20 cellular contexts compared by ENCODE assay signal in the genomic region with DNA sequence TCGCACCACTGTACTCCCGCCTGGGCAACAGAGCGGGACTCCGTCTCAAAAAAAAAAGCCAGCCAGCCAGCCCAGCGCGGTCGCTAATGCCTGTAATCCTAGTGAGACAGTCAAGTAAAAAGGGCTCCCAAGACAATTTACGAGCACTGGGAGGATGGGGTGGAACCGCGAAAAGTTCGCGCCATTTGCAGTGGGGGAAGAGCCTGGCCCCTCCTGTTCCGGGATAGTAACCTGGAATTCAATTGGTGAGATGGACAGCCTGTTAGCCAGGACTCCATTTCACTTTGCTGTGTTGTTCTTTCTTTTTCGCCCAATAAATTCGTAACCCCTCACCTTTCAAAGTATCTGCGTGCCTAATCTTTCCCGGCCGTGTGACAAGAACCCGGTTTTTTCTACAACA. TPM values are rescaled to one million over a fixed set of nuclear protein-coding genes. Genes with fewer than 3 reads are reported as not detected.
A peak's percentile ranks its signal among the peaks of the same experiment; 100 is the strongest.
DNase-seq lines count a peak whose midpoint lies in the region; ATAC-seq and TF ChIP-seq lines count a peak whose summit lies in the region.
"Had no signal": no experiment of that assay in that cellular context is flagged by ENCODE, and none has a peak within 500 bp of the region (broad histone marks: within the 10 kb centered on the region; RNA-seq: fewer than 3 reads in every experiment).

No MANE protein-coding gene starts in this region.

- ATAC-seq in GM23338: no peak
- no peak for ATAC-seq in effector memory CD8-positive, alpha-beta T cell (replicated peaks)
- ATAC-seq: CD8-positive, alpha-beta T cell had no signal

- H3K4me3 ChIP-seq in GM23338 (no peak overlapping the region), fibroblast of villous mesenchyme (ENCODE audit: low read depth, low read length) (peak overlapping the region; percentile 55)
- H3K4me3 ChIP-seq: BLaER1, HAP-1 had no signal

- H3K79me2 ChIP-seq in GM23338 (replicated peaks; ENCODE audit: insufficient read depth): peaks cover 99% of the 10 kb centered on the region

- H3K4me1 Mint-ChIP-seq in activated CD4-positive, alpha-beta T cell treated with anti-CD3 and anti-CD28 coated beads, Interleukin-2, amount 10 ng/mL, durations not matched to agents 24 days and 14 days: peaks cover 3% of the 10 kb centered on the region
- peaks cover 18% of the 10 kb centered on the region; the same call in 2 of the 3 replicates for H3K4me1 Mint-ChIP-seq in GM23338
- H3K4me1 Mint-ChIP-seq in effector memory CD8-positive, alpha-beta T cell (ENCODE audit: low read depth in 2 of 2): peaks cover 19 to 32% of the 10 kb centered on the region in 2 donors

- H3K4me3 Mint-ChIP-seq in activated CD4-positive, alpha-beta T cell treated with anti-CD3 and anti-CD28 coated beads, Interleukin-2, amount 10 ng/mL, durations not matched to agents 24 days and 14 days: no peak overlapping the region
- H3K4me3 Mint-ChIP-seq in GM23338: no peak overlapping the region
- no peak overlapping the region for H3K4me3 Mint-ChIP-seq in effector memory CD8-positive, alpha-beta T cell
- H3K4me3 Mint-ChIP-seq: B cell; CD4-positive, CD25-positive, alpha-beta regulatory T cell; CD8-positive, alpha-beta T cell; HFFc6 had no signal

- no peaks in the 10 kb centered on the region for H3K9me2 ChIP-seq in GM23338 (ENCODE audit: insufficient read depth)

- no peaks in the 10 kb centered on the region for H3K36me3 ChIP-seq in GM23338 (ENCODE audit: insufficient read depth)
- H3K36me3 ChIP-seq: HAP-1 had no signal

- no peaks in the 10 kb centered on the region for H3K4me1 ChIP-seq in GM23338 (ENCODE audit: insufficient read depth)
- H3K4me1 ChIP-seq: BLaER1, Caco-2 had no signal

- no peak overlapping the region for H3K4me2 ChIP-seq in GM23338
- H3K4me2 ChIP-seq: BLaER1 had no signal

- H2AFZ ChIP-seq in GM23338: no peak overlapping the region

- intact Hi-C loops in activated CD4-positive, alpha-beta T cell treated with anti-CD3 and anti-CD28 coated beads, Interleukin-2, amount 10 ng/mL, durations not matched to agents 24 days and 14 days (cut with micrococcal nuclease): no loop called here

- peaks cover 8% of the 10 kb centered on the region for H3K36me3 Mint-ChIP-seq in activated CD4-positive, alpha-beta T cell treated with anti-CD3 and anti-CD28 coated beads, Interleukin-2, amount 10 ng/mL, durations not matched to agents 24 days and 14 days (ENCODE audit: low read depth)
- H3K36me3 Mint-ChIP-seq in GM23338 (ENCODE audit: low read depth): peaks cover 21% of the 10 kb centered on the region
- H3K36me3 Mint-ChIP-seq in effector memory CD8-positive, alpha-beta T cell (ENCODE audit: insufficient read depth): peaks cover 9% of the 10 kb centered on the region

- H3K27ac Mint-ChIP-seq in activated CD4-positive, alpha-beta T cell treated with anti-CD3 and anti-CD28 coated beads, Interleukin-2, amount 10 ng/mL, durations not matched to agents 24 days and 14 days: no peak overlapping the region
- H3K27ac Mint-ChIP-seq in GM23338: no peak overlapping the region
- no peak overlapping the region for H3K27ac Mint-ChIP-seq in effector memory CD8-positive, alpha-beta T cell
- H3K27ac Mint-ChIP-seq: B cell; CD4-positive, CD25-positive, alpha-beta regulatory T cell; CD8-positive, alpha-beta T cell; HFFc6 had no signal

- H3K27me3 Mint-ChIP-seq in activated CD4-positive, alpha-beta T cell treated with anti-CD3 and anti-CD28 coated beads, Interleukin-2, amount 10 ng/mL, durations not matched to agents 24 days and 14 days: no peaks in the 10 kb centered on the region
- H3K27me3 Mint-ChIP-seq in GM23338 (ENCODE audit: insufficient read depth, low read depth, poor library complexity): peaks cover 2% of the 10 kb centered on the region
- no peaks in the 10 kb centered on the region for H3K27me3 Mint-ChIP-seq in effector memory CD8-positive, alpha-beta T cell
- H3K27me3 Mint-ChIP-seq: B cell; CD4-positive, CD25-positive, alpha-beta regulatory T cell had no signal

- DNase-seq in activated CD4-positive, alpha-beta T cell treated with anti-CD3 and anti-CD28 coated beads, Interleukin-2, amount 10 ng/mL, durations not matched to agents 24 days and 14 days: peak; percentile 34
- no peak for DNase-seq in activated CD4-positive, alpha-beta T cell treated with anti-CD3 and anti-CD28 coated beads for 1 hour
- DNase-seq in GM23338 (ENCODE audit: low spot score) (no peak), fibroblast of villous mesenchyme (ENCODE audit: low read depth) (peak; percentile 84), NCI-H1048 (lab: John Stamatoyannopoulos, UW) (no peak), superior temporal gyrus (ENCODE audit: extremely low spot score) (no peak)
- DNase-seq in effector memory CD8-positive, alpha-beta T cell: no peak
- DNase-seq: Caco-2; CD4-positive, CD25-positive, alpha-beta regulatory T cell; CD8-positive, alpha-beta T cell; DMS153; DND-41; GF-D8; GOT3; HFFc6 had no signal

- peaks cover 28% of the 10 kb centered on the region for H4K20me1 ChIP-seq in GM23338 (replicated peaks; ENCODE audit: insufficient read depth)

- 0 out of 2 replicates have a peak overlapping the region, but pooled peaks have one; percentile 52 for H3K27ac ChIP-seq in GM23338 (ENCODE audit: low read depth)
- H3K27ac ChIP-seq: 22Rv1, BLaER1, C4-2B had no signal

- no peaks in the 10 kb centered on the region for H3K9me3 Mint-ChIP-seq in activated CD4-positive, alpha-beta T cell treated with anti-CD3 and anti-CD28 coated beads, Interleukin-2, amount 10 ng/mL, durations not matched to agents 24 days and 14 days
- H3K9me3 Mint-ChIP-seq in GM23338: no peaks in the 10 kb centered on the region
- H3K9me3 Mint-ChIP-seq in effector memory CD8-positive, alpha-beta T cell: no peaks in the 10 kb centered on the region
- H3K9me3 Mint-ChIP-seq: CD4-positive, CD25-positive, alpha-beta regulatory T cell; CD8-positive, alpha-beta T cell; HFFc6 had no signal

- no peaks in the 10 kb centered on the region for H3F3A ChIP-seq in GM23338 (replicated peaks; ENCODE audit: low read depth)

- H3K27me3 ChIP-seq in GM23338 (ENCODE audit: insufficient read depth): no peaks in the 10 kb centered on the region
- H3K27me3 ChIP-seq: BLaER1 had no signal

- TF ChIP-seq CTCF in GM23338 (conservative IDR thresholded peaks at IDR 0.05; ENCODE audit: low read depth in 2 of 2) (no peak), fibroblast of villous mesenchyme (IDR thresholded peaks at IDR 0.05; ENCODE audit: insufficient read depth, low read depth, low read length) (no peak)

TF ChIP-seq in GM23338, 12 proteins besides CTCF, POLR2A, EP300 and RAD21 (continues in another document):
- TF ChIP-seq ZNF114 (CRISPR knock-in tag; IDR thresholded peaks at IDR 0.05) (no peak), EZH2phosphoT487 (IDR thresholded peaks at IDR 0.05; ENCODE audit: unreplicated experiment) (no peak), JUNB (IDR thresholded peaks at IDR 0.05; ENCODE audit: unreplicated experiment) (no peak), POLR2AphosphoS5 (IDR thresholded peaks at IDR 0.05; ENCODE audit: low read depth) (no peak)
- TF ChIP-seq, protein P1, sequence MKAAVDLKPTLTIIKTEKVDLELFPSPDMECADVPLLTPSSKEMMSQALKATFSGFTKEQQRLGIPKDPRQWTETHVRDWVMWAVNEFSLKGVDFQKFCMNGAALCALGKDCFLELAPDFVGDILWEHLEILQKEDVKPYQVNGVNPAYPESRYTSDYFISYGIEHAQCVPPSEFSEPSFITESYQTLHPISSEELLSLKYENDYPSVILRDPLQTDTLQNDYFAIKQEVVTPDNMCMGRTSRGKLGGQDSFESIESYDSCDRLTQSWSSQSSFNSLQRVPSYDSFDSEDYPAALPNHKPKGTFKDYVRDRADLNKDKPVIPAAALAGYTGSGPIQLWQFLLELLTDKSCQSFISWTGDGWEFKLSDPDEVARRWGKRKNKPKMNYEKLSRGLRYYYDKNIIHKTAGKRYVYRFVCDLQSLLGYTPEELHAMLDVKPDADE (IDR thresholded peaks at IDR 0.05): no peak
- TF ChIP-seq, protein P2, sequence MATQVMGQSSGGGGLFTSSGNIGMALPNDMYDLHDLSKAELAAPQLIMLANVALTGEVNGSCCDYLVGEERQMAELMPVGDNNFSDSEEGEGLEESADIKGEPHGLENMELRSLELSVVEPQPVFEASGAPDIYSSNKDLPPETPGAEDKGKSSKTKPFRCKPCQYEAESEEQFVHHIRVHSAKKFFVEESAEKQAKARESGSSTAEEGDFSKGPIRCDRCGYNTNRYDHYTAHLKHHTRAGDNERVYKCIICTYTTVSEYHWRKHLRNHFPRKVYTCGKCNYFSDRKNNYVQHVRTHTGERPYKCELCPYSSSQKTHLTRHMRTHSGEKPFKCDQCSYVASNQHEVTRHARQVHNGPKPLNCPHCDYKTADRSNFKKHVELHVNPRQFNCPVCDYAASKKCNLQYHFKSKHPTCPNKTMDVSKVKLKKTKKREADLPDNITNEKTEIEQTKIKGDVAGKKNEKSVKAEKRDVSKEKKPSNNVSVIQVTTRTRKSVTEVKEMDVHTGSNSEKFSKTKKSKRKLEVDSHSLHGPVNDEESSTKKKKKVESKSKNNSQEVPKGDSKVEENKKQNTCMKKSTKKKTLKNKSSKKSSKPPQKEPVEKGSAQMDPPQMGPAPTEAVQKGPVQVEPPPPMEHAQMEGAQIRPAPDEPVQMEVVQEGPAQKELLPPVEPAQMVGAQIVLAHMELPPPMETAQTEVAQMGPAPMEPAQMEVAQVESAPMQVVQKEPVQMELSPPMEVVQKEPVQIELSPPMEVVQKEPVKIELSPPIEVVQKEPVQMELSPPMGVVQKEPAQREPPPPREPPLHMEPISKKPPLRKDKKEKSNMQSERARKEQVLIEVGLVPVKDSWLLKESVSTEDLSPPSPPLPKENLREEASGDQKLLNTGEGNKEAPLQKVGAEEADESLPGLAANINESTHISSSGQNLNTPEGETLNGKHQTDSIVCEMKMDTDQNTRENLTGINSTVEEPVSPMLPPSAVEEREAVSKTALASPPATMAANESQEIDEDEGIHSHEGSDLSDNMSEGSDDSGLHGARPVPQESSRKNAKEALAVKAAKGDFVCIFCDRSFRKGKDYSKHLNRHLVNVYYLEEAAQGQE (IDR thresholded peaks at IDR 0.05; ENCODE audit: unreplicated experiment): no peak

RNA-seq across cellular contexts. Expression of a gene that starts 19.5 kb away (rescaled TPM):
- 65.8 and 69.0 TPM in 2 replicates for total RNA-seq in activated CD4-positive, alpha-beta T cell treated with anti-CD3 and anti-CD28 coated beads, Interleukin-2, amount 10 ng/mL, durations not matched to agents 24 days and 14 days
- 101 and 110 TPM in 2 replicates for total RNA-seq in GM23338 (2014; rRNA removed; shearing (Covaris generic))
- 43.4 and 44.4 TPM in 2 replicates for polyA plus RNA-seq in GM23338 (2016; fragmentation: Nextera tagmentation; extraction: Ambion mirVana)
- 52.2 and 78.2 TPM in 2 replicates for total RNA-seq in fibroblast of villous mesenchyme

Comparison
In these comparisons a context has a peak if more than half of its experiments do, and no peak if none do; other contexts are left out.
1. DNase-seq: peak in activated CD4-positive, alpha-beta T cell treated with anti-CD3 and anti-CD28 coated beads, Interleukin-2, amount 10 ng/mL, durations not matched to agents 24 days and 14 days (single experiment) and fibroblast of villous mesenchyme (single experiment); none in activated CD4-positive, alpha-beta T cell treated with anti-CD3 and anti-CD28 coated beads for 1 hour (single experiment), GM23338 (single experiment), NCI-H1048 (single experiment), effector memory CD8-positive, alpha-beta T cell (0 of 3) and superior temporal gyrus (single experiment).